In genomic region chr11:103880968-103881367, GRCh38 we compare ENCODE assay signal across 19 cellular contexts.
"Had no signal": no experiment of that assay in that cellular context is flagged by ENCODE, and none has a peak within 500 bp of the region (broad histone marks: within the 10 kb centered on the region; RNA-seq: fewer than 3 reads in every experiment).

No MANE protein-coding gene starts in this region.

- H3K27ac Mint-ChIP-seq: activated CD8-positive, alpha-beta memory T cell treated with anti-CD3 and anti-CD28 coated beads, Interleukin-2, amount 10 ng/mL, durations not matched to agents 7 days and 5 days; memory B cell; naive thymus-derived CD8-positive, alpha-beta T cell had no signal

- H3K27me3 Mint-ChIP-seq: activated CD8-positive, alpha-beta memory T cell treated with anti-CD3 and anti-CD28 coated beads, Interleukin-2, amount 10 ng/mL, durations not matched to agents 7 days and 5 days; memory B cell had no signal

- H3K27ac ChIP-seq: adrenal gland, body of pancreas, colonic mucosa, esophagus squamous epithelium, left lung, parathyroid adenoma, spleen, stomach, testis, upper lobe of right lung had no signal

- H3K9me3 Mint-ChIP-seq: memory B cell had no signal

- H3K27me3 ChIP-seq: adrenal gland, body of pancreas, colonic mucosa, esophagus squamous epithelium, left lung, sigmoid colon, spleen, stomach, testis, upper lobe of right lung had no signal

- H3K4me1 Mint-ChIP-seq: activated CD8-positive, alpha-beta memory T cell treated with anti-CD3 and anti-CD28 coated beads, Interleukin-2, amount 10 ng/mL, durations not matched to agents 7 days and 5 days; memory B cell had no signal

- H3K79me2 ChIP-seq: parathyroid adenoma had no signal

- H2AFZ ChIP-seq: parathyroid adenoma had no signal

- H3K9ac ChIP-seq: parathyroid adenoma had no signal

- DNase-seq: activated CD8-positive, alpha-beta memory T cell treated with anti-CD3 and anti-CD28 coated beads, Interleukin-2, amount 10 ng/mL, durations not matched to agents 7 days and 5 days; activated naive CD4-positive, alpha-beta T cell treated with anti-CD3 and anti-CD28 coated beads, Interleukin-2, amount 50 U/mL, for 16 hours; activated T-cell treated with anti-CD3 and anti-CD28 coated beads, Interleukin-2, amount 50 U/mL, for 1 hour; adrenal gland; body of pancreas; caudate nucleus; colonic mucosa; esophagus squamous epithelium; hippocampal formation; left lung; naive thymus-derived CD8-positive, alpha-beta T cell; sigmoid colon; spleen; stomach; testis; upper lobe of right lung had no signal

- H3K9me3 ChIP-seq: adrenal gland, body of pancreas, colonic mucosa, esophagus squamous epithelium, left lung, sigmoid colon, spleen, stomach, testis, upper lobe of right lung had no signal

- FAIRE-seq: keratinocyte had no signal

- ATAC-seq: activated CD8-positive, alpha-beta memory T cell treated with anti-CD3 and anti-CD28 coated beads, Interleukin-2, amount 10 ng/mL, durations not matched to agents 7 days and 5 days; body of pancreas; left lung; naive thymus-derived CD8-positive, alpha-beta T cell; upper lobe of right lung had no signal

- H3K4me1 ChIP-seq: adrenal gland, body of pancreas, colonic mucosa, esophagus squamous epithelium, left lung, parathyroid adenoma, testis had no signal

- H3K4me3 Mint-ChIP-seq: activated CD8-positive, alpha-beta memory T cell treated with anti-CD3 and anti-CD28 coated beads, Interleukin-2, amount 10 ng/mL, durations not matched to agents 7 days and 5 days; memory B cell; naive thymus-derived CD8-positive, alpha-beta T cell had no signal

- H3K36me3 Mint-ChIP-seq: activated CD8-positive, alpha-beta memory T cell treated with anti-CD3 and anti-CD28 coated beads, Interleukin-2, amount 10 ng/mL, durations not matched to agents 7 days and 5 days; memory B cell; naive thymus-derived CD8-positive, alpha-beta T cell had no signal
